8 cellular contexts compared by ENCODE assay signal in the genomic region with DNA sequence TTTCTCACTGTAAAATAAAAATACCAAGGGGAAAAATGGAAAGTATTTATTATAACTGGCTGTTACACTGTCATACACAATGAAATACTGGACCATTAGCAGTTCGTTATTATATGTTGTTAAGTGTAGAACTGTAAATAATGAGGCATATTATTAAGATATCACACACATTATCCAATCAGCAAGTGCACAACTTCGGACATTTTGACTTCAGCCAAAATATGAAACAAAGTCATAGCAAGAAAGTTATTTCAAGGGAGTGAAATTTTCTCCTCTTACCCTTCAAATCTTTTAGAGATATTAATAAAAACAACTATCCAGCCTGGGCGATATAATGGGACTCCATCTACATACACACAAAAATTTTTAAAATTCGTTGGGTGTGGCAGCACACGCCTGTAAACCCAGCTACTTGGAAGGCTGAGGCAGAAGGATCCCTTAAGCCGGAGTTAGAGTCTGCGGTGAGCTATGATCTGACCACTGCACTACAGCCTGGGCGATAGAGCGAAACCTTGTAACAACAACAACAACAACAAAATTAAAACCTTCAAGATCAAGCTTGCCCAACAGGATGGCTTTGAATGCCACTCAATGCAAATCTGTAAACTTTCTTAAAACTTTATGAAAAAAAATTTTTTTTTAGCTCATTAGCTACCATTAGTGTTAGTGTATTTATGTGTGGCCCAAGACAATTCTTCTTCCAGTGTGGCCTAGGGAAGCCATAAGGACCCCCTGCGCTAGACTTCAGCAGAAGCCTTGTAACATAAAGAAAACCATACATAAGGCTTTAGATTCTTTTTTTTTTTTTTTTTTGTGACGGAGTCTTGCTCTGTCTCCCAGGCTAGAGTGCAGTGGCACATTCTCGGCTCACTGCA. TPM values are rescaled to one million over a fixed set of nuclear protein-coding genes. Genes with fewer than 3 reads are reported as not detected.
DNase-seq lines count a peak whose midpoint lies in the region; ATAC-seq and TF ChIP-seq lines count a peak whose summit lies in the region.

No MANE protein-coding gene starts in this region.

- peaks cover 10% of the 10 kb centered on the region for H3K4me1 ChIP-seq in HUES48 (ENCODE audit: control insufficient read depth, insufficient read depth, low read length)

- in situ Hi-C loops in GM13977 (cut with MboI; ENCODE audit: low pct_unique_long_range_greater_than_20kb, low sequenced_read_pairs, unreplicated experiment): no loop called here

- peak overlapping the region; percentile 98; the same call in 1 of the 2 replicates for H3K9ac ChIP-seq in HUES48 (ENCODE audit: low read depth, low read length)

- H3K27me3 ChIP-seq in HUES48 (ENCODE audit: control insufficient read depth, insufficient read depth, low read length): no peaks in the 10 kb centered on the region

- H3K9me3 Mint-ChIP-seq in activated naive CD8-positive, alpha-beta T cell treated with anti-CD3 and anti-CD28 coated beads for 36 hours: no peaks in the 10 kb centered on the region
- no peaks in the 10 kb centered on the region for H3K9me3 Mint-ChIP-seq in memory B cell

- H3K36me3 ChIP-seq in HUES48 (ENCODE audit: control insufficient read depth, insufficient read depth, low read length): no peaks in the 10 kb centered on the region

- no peaks in the 10 kb centered on the region for H3K9me3 ChIP-seq in HUES48 (ENCODE audit: control insufficient read depth, insufficient read depth, low read length)

- peak overlapping the region; percentile 99 for H3K27ac ChIP-seq in HUES48 (ENCODE audit: low read depth, low read length)

- DNase-seq in CMK (ENCODE audit: low read depth) (peak; percentile 58), memory B cell (ENCODE audit: low spot score in 2 of 2) (no peak), NCI-H524 (lab: John Stamatoyannopoulos, UW) (no peak), GM13977 (ENCODE audit: low spot score) (no peak)
- no peak for DNase-seq in activated naive CD8-positive, alpha-beta T cell treated with anti-CD3 and anti-CD28 coated beads for 36 hours

- H3K36me3 Mint-ChIP-seq in activated naive CD8-positive, alpha-beta T cell treated with anti-CD3 and anti-CD28 coated beads for 36 hours: peaks cover 57% of the 10 kb centered on the region
- H3K36me3 Mint-ChIP-seq in memory B cell: no peaks in the 10 kb centered on the region

- ATAC-seq in memory B cell (ENCODE audit: low read depth): no peak
- no peak for ATAC-seq in GM19463 (IDR thresholded peaks at IDR 0.05; ENCODE audit: unreplicated experiment)
- no peak for ATAC-seq in HG02938 (IDR thresholded peaks at IDR 0.05; ENCODE audit: unreplicated experiment)

- no peak for TF ChIP-seq CTCF in GM13977 (IDR thresholded peaks at IDR 0.05; ENCODE audit: extremely low read depth, insufficient read depth, missing control alignments)

- peak overlapping the region; percentile 100 for H3K27ac Mint-ChIP-seq in activated naive CD8-positive, alpha-beta T cell treated with anti-CD3 and anti-CD28 coated beads for 36 hours
- H3K27ac Mint-ChIP-seq in memory B cell: peak overlapping the region; percentile 100

- H3K4me1 Mint-ChIP-seq in activated naive CD8-positive, alpha-beta T cell treated with anti-CD3 and anti-CD28 coated beads for 36 hours: peaks cover 47% of the 10 kb centered on the region
- H3K4me1 Mint-ChIP-seq in memory B cell: peaks cover 17% of the 10 kb centered on the region

- peak overlapping the region; percentile 98 for H3K4me3 Mint-ChIP-seq in activated naive CD8-positive, alpha-beta T cell treated with anti-CD3 and anti-CD28 coated beads for 36 hours
- peak overlapping the region; percentile 96 for H3K4me3 Mint-ChIP-seq in memory B cell

- peak overlapping the region; percentile 98 for H3K4me3 ChIP-seq in HUES48 (ENCODE audit: low read depth, low read length)

- no peaks in the 10 kb centered on the region for H3K27me3 Mint-ChIP-seq in activated naive CD8-positive, alpha-beta T cell treated with anti-CD3 and anti-CD28 coated beads for 36 hours
- no peaks in the 10 kb centered on the region for H3K27me3 Mint-ChIP-seq in memory B cell

RNA-seq across cellular contexts. Expression of a gene that starts 1.3 kb away (rescaled TPM):
- total RNA-seq in activated naive CD8-positive, alpha-beta T cell treated with anti-CD3 and anti-CD28 coated beads for 36 hours: 10 to 100 TPM; 41.5 to 41.8 TPM

RNA-seq across cellular contexts. Expression of a gene that starts 40.2 kb away (rescaled TPM):
- total RNA-seq in activated naive CD8-positive, alpha-beta T cell treated with anti-CD3 and anti-CD28 coated beads for 36 hours: 100 to 1,000 TPM; 477 to 516 TPM
